Comparison of ENCODE assay signal across 6 cellular contexts in the genomic region with DNA sequence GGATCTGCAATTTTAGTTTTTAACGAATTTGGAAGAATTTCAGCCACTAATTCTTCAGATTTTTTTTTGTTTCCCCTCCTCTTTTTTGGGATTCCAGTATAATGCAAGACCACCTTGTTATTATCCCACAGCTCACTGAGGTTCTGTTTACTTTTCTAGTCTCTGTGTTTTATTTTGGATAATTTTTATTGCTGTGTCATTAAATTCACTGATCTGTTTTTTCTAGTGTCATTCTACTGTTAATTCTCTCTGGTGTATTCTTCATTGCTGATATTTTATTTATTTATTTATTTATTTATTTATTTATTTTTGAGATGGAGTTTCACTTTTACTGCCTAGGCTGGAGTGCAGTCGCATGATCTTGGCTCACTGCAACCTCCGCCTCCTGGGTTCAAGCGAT.
"Had no signal": no experiment of that assay in that cellular context is flagged by ENCODE, and none has a peak within 500 bp of the region (broad histone marks: within the 10 kb centered on the region; RNA-seq: fewer than 3 reads in every experiment).

No MANE protein-coding gene starts in this region.

- H3K4me2 ChIP-seq: KMS-11 had no signal

- H3K27ac ChIP-seq: HL-60, KMS-11 had no signal

- DNase-seq: KBM-7, KG1 had no signal

- FAIRE-seq: HepG2, HTR-8/SVneo had no signal

- H3K9ac ChIP-seq: KMS-11 had no signal

- ATAC-seq: HepG2 had no signal
